ENCODE assay signal across 1 cellular context in the genomic region with DNA sequence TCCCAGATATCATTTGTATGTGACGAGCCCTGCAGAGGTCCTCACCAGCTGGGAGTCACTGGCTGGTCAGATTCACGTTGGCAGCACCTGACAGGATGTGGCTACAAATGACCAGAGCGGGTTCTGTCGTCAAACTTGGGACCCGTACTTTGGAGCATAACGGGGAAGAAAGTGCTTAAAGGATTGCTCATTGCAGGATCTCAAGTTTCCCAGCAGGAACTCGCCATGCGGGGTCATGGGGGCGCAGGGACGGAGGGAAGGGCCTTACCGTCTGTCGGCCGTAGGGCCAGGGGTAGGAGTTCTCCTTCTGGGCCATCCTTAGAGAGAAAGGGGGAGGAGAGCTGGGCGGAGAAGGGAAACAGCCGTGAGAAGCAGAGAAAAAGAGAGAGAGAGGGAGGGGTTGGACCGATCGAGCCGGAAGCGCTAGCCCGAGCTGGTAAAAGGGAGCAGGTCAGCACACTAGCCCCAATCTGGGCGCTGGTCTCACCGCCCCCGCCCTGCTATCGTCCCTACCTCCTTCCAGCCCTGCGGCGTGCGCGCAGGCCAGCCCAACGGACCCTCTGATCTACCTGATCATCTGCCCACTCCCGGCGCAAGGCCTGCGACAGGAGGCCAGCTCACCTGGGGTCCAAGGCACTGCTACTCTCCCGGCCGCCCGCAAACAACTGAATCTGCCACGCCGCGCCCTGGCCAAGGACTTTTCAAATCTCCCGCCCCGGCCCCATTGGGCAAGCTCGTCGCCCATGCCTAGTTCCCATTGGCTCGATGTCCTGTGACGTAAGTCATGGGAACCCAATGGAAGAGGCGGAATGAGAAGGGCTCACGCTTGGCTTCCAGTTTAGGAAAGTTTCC.
TF ChIP-seq lines count a peak whose summit lies in the region.

A gene (minus strand): TSS at position 667 of the 852 bp plus-strand sequence. CDS start 351 bp downstream, at position 316.

TF ChIP-seq in HepG2, 621 proteins besides CTCF, POLR2A, EP300 and RAD21 (continued from another document and continues in another):
- TF ChIP-seq, protein P1, sequence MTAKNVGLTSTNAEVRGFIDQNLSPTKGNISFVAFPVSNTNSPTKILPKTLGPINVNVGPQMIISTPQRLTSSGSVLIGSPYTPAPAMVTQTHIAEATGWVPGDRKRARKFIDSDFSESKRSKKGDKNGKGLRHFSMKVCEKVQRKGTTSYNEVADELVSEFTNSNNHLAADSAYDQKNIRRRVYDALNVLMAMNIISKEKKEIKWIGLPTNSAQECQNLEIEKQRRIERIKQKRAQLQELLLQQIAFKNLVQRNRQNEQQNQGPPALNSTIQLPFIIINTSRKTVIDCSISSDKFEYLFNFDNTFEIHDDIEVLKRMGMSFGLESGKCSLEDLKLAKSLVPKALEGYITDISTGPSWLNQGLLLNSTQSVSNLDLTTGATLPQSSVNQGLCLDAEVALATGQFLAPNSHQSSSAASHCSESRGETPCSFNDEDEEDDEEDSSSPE (CRISPR knock-in tag; IDR thresholded peaks at IDR 0.05): peak; percentile 100
- TF ChIP-seq ZIK1 (CRISPR knock-in tag; IDR thresholded peaks at IDR 0.05; ENCODE audit: borderline replicate concordance, low read depth): no peak
- peak; percentile 85; the same call in 1 of the 2 replicates for TF ChIP-seq PAWR (CRISPR knock-in tag; IDR thresholded peaks at IDR 0.05; ENCODE audit: borderline replicate concordance)
- no peak for TF ChIP-seq FOXA1 (IDR thresholded peaks at IDR 0.05)
- TF ChIP-seq FOXA1 (CRISPR knock-in tag; IDR thresholded peaks at IDR 0.05): no peak
- TF ChIP-seq NFRKB (IDR thresholded peaks at IDR 0.05): no peak
- peak; percentile 52; the same call in 1 of the 2 replicates for TF ChIP-seq ISL2 (CRISPR knock-in tag; IDR thresholded peaks at IDR 0.05)
- TF ChIP-seq PHF5A (CRISPR knock-in tag; IDR thresholded peaks at IDR 0.05; ENCODE audit: low read depth, unreplicated experiment): no peak
- TF ChIP-seq GATAD1 (CRISPR knock-in tag; IDR thresholded peaks at IDR 0.05): peak; percentile 87
- TF ChIP-seq KAT2B (IDR thresholded peaks at IDR 0.05; ENCODE audit: borderline replicate concordance, low read depth, low read length): no peak
- TF ChIP-seq RFXAP (CRISPR knock-in tag; IDR thresholded peaks at IDR 0.05; ENCODE audit: borderline replicate concordance): peak; percentile 63
- TF ChIP-seq, protein P2, sequence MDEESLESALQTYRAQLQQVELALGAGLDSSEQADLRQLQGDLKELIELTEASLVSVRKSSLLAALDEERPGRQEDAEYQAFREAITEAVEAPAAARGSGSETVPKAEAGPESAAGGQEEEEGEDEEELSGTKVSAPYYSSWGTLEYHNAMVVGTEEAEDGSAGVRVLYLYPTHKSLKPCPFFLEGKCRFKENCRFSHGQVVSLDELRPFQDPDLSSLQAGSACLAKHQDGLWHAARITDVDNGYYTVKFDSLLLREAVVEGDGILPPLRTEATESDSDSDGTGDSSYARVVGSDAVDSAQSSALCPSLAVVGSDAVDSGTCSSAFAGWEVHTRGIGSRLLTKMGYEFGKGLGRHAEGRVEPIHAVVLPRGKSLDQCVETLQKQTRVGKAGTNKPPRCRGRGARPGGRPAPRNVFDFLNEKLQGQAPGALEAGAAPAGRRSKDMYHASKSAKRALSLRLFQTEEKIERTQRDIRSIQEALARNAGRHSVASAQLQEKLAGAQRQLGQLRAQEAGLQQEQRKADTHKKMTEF (CRISPR knock-in tag; IDR thresholded peaks at IDR 0.05): no peak
- peak; percentile 74; the same call in 1 of the 2 replicates for TF ChIP-seq HOXA3 (CRISPR knock-in tag; IDR thresholded peaks at IDR 0.05)
- TF ChIP-seq TEAD2 (CRISPR knock-in tag; IDR thresholded peaks at IDR 0.05): no peak
- no peak for TF ChIP-seq RELA (CRISPR knock-in tag; IDR thresholded peaks at IDR 0.05)
- peak; percentile 100 for TF ChIP-seq SAP130 (CRISPR knock-in tag; IDR thresholded peaks at IDR 0.05; ENCODE audit: low read depth)
- TF ChIP-seq MZF1 (CRISPR knock-in tag; IDR thresholded peaks at IDR 0.05; ENCODE audit: borderline replicate concordance): no peak
- TF ChIP-seq GATA4 (IDR thresholded peaks at IDR 0.05; ENCODE audit: borderline replicate concordance, low read depth): no peak
- TF ChIP-seq KDM6A (CRISPR knock-in tag; IDR thresholded peaks at IDR 0.05; ENCODE audit: low read depth): no peak
- TF ChIP-seq SALL2 (CRISPR knock-in tag; IDR thresholded peaks at IDR 0.05): peak; percentile 79; the same call in 1 of the 2 replicates
- TF ChIP-seq ZSCAN29 (CRISPR knock-in tag; conservative IDR thresholded peaks at IDR 0.05): 0 out of 2 replicates have a peak, but pooled peaks have one; percentile 39
- no peak; the same call in 1 of the 2 replicates for TF ChIP-seq ZSCAN31 (CRISPR knock-in tag; IDR thresholded peaks at IDR 0.05; ENCODE audit: low read depth)
- peak; percentile 73; the same call in 1 of the 2 replicates for TF ChIP-seq ZNF543 (CRISPR knock-in tag; IDR thresholded peaks at IDR 0.05)
- TF ChIP-seq PHF8 (CRISPR knock-in tag; IDR thresholded peaks at IDR 0.05): peak; percentile 67
- peak; percentile 79 for TF ChIP-seq POLR2AphosphoS5 (IDR thresholded peaks at IDR 0.05; ENCODE audit: low read depth, low read length)
- TF ChIP-seq TARDBP (CRISPR knock-in tag; IDR thresholded peaks at IDR 0.05): peak; percentile 28; the same call in 1 of the 2 replicates
- TF ChIP-seq KLF15 (CRISPR knock-in tag; IDR thresholded peaks at IDR 0.05; ENCODE audit: borderline replicate concordance): no peak
- TF ChIP-seq ASH2L (IDR thresholded peaks at IDR 0.05; ENCODE audit: insufficient read length, low read depth, low read length): peak; percentile 3
- no peak for TF ChIP-seq NR1H2 (CRISPR knock-in tag; IDR thresholded peaks at IDR 0.05; ENCODE audit: borderline replicate concordance, low read depth)
- no peak for TF ChIP-seq ELF1 (CRISPR knock-in tag; IDR thresholded peaks at IDR 0.05)
- TF ChIP-seq KDM5A (IDR thresholded peaks at IDR 0.05; ENCODE audit: borderline replicate concordance, low read length): peak; percentile 88
- TF ChIP-seq PRPF4 (IDR thresholded peaks at IDR 0.05; ENCODE audit: low read depth, low read length, poor library complexity, severe bottlenecking): no peak
- peak; percentile 67; the same call in 1 of the 2 replicates for TF ChIP-seq HIVEP1 (CRISPR knock-in tag; IDR thresholded peaks at IDR 0.05)
- no peak for TF ChIP-seq ZNF670 (CRISPR knock-in tag; IDR thresholded peaks at IDR 0.05; ENCODE audit: borderline replicate concordance)
- TF ChIP-seq MEIS2 (CRISPR knock-in tag; IDR thresholded peaks at IDR 0.05): 0 out of 2 replicates have a peak, but pooled peaks have one; percentile 40
- TF ChIP-seq, protein P3, sequence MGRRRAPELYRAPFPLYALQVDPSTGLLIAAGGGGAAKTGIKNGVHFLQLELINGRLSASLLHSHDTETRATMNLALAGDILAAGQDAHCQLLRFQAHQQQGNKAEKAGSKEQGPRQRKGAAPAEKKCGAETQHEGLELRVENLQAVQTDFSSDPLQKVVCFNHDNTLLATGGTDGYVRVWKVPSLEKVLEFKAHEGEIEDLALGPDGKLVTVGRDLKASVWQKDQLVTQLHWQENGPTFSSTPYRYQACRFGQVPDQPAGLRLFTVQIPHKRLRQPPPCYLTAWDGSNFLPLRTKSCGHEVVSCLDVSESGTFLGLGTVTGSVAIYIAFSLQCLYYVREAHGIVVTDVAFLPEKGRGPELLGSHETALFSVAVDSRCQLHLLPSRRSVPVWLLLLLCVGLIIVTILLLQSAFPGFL (CRISPR knock-in tag; IDR thresholded peaks at IDR 0.05): no peak
- TF ChIP-seq HCFC1 (IDR thresholded peaks at IDR 0.05; ENCODE audit: low read depth, low read length): no peak
- peak; percentile 38; the same call in 1 of the 2 replicates for TF ChIP-seq ZMAT3 (CRISPR knock-in tag; conservative IDR thresholded peaks at IDR 0.05)
- TF ChIP-seq, protein P4, sequence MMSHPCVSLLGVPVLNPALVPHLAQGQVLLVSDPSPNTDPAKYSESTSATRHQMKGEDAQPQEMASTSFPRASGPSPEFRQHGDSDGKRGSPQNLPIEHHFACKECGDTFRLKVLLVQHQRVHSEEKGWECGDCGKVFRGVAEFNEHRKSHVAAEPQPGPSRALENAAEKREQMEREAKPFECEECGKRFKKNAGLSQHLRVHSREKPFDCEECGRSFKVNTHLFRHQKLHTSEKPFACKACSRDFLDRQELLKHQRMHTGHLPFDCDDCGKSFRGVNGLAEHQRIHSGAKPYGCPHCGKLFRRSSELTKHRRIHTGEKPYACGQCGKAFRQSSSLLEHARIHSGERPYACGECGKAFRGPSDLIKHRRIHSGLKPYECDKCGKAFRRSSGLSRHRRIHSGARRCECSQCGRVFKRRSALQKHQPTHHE (CRISPR knock-in tag; IDR thresholded peaks at IDR 0.05; ENCODE audit: borderline replicate concordance): peak; percentile 55; the same call in 1 of the 2 replicates
- TF ChIP-seq BHLHE40 (IDR thresholded peaks at IDR 0.05; ENCODE audit: low read length): 0 out of 2 replicates have a peak, but pooled peaks have one; percentile 27
- no peak for TF ChIP-seq ZNF337 (CRISPR knock-in tag; IDR thresholded peaks at IDR 0.05; ENCODE audit: borderline replicate concordance, low read depth)
- no peak for TF ChIP-seq KDM2A (CRISPR knock-in tag; IDR thresholded peaks at IDR 0.05; ENCODE audit: borderline replicate concordance, low read depth)
- 0 out of 2 replicates have a peak, but pooled peaks have one; percentile 35 for TF ChIP-seq TBX2 (CRISPR knock-in tag; IDR thresholded peaks at IDR 0.05; ENCODE audit: borderline replicate concordance)
- no peak for TF ChIP-seq ZNF652 (CRISPR knock-in tag; IDR thresholded peaks at IDR 0.05; ENCODE audit: borderline replicate concordance, low read depth)
- TF ChIP-seq, protein P5, sequence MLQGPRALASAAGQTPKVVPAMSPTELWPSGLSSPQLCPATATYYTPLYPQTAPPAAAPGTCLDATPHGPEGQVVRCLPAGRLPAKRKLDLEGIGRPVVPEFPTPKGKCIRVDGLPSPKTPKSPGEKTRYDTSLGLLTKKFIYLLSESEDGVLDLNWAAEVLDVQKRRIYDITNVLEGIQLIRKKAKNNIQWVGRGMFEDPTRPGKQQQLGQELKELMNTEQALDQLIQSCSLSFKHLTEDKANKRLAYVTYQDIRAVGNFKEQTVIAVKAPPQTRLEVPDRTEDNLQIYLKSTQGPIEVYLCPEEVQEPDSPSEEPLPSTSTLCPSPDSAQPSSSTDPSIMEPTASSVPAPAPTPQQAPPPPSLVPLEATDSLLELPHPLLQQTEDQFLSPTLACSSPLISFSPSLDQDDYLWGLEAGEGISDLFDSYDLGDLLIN (CRISPR knock-in tag; IDR thresholded peaks at IDR 0.05; ENCODE audit: borderline replicate concordance): peak; percentile 94; the same call in 1 of the 2 replicates
- no peak for TF ChIP-seq HMGA1 (CRISPR knock-in tag; conservative IDR thresholded peaks at IDR 0.05)
- no peak for TF ChIP-seq ZFP36 (IDR thresholded peaks at IDR 0.05; ENCODE audit: borderline replicate concordance, low read depth, low read length, partially characterized antibody)
- no peak for TF ChIP-seq PAX8 (CRISPR knock-in tag; IDR thresholded peaks at IDR 0.05; ENCODE audit: borderline replicate concordance)
- TF ChIP-seq REPIN1 (CRISPR knock-in tag; IDR thresholded peaks at IDR 0.05; ENCODE audit: borderline replicate concordance, low read depth): no peak
- TF ChIP-seq, protein P6, sequence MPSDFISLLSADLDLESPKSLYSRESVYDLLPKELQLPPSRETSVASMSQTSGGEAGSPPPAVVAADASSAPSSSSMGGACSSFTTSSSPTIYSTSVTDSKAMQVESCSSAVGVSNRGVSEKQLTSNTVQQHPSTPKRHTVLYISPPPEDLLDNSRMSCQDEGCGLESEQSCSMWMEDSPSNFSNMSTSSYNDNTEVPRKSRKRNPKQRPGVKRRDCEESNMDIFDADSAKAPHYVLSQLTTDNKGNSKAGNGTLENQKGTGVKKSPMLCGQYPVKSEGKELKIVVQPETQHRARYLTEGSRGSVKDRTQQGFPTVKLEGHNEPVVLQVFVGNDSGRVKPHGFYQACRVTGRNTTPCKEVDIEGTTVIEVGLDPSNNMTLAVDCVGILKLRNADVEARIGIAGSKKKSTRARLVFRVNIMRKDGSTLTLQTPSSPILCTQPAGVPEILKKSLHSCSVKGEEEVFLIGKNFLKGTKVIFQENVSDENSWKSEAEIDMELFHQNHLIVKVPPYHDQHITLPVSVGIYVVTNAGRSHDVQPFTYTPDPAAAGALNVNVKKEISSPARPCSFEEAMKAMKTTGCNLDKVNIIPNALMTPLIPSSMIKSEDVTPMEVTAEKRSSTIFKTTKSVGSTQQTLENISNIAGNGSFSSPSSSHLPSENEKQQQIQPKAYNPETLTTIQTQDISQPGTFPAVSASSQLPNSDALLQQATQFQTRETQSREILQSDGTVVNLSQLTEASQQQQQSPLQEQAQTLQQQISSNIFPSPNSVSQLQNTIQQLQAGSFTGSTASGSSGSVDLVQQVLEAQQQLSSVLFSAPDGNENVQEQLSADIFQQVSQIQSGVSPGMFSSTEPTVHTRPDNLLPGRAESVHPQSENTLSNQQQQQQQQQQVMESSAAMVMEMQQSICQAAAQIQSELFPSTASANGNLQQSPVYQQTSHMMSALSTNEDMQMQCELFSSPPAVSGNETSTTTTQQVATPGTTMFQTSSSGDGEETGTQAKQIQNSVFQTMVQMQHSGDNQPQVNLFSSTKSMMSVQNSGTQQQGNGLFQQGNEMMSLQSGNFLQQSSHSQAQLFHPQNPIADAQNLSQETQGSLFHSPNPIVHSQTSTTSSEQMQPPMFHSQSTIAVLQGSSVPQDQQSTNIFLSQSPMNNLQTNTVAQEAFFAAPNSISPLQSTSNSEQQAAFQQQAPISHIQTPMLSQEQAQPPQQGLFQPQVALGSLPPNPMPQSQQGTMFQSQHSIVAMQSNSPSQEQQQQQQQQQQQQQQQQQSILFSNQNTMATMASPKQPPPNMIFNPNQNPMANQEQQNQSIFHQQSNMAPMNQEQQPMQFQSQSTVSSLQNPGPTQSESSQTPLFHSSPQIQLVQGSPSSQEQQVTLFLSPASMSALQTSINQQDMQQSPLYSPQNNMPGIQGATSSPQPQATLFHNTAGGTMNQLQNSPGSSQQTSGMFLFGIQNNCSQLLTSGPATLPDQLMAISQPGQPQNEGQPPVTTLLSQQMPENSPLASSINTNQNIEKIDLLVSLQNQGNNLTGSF (CRISPR knock-in tag; IDR thresholded peaks at IDR 0.05): 0 out of 2 replicates have a peak, but pooled peaks have one; percentile 13
- TF ChIP-seq NFYC (CRISPR knock-in tag; IDR thresholded peaks at IDR 0.05): peak; percentile 93
- TF ChIP-seq, protein P7, sequence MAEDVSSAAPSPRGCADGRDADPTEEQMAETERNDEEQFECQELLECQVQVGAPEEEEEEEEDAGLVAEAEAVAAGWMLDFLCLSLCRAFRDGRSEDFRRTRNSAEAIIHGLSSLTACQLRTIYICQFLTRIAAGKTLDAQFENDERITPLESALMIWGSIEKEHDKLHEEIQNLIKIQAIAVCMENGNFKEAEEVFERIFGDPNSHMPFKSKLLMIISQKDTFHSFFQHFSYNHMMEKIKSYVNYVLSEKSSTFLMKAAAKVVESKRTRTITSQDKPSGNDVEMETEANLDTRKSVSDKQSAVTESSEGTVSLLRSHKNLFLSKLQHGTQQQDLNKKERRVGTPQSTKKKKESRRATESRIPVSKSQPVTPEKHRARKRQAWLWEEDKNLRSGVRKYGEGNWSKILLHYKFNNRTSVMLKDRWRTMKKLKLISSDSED (CRISPR knock-in tag; IDR thresholded peaks at IDR 0.05): peak; percentile 30; the same call in 1 of the 2 replicates
